In the genomic region with DNA sequence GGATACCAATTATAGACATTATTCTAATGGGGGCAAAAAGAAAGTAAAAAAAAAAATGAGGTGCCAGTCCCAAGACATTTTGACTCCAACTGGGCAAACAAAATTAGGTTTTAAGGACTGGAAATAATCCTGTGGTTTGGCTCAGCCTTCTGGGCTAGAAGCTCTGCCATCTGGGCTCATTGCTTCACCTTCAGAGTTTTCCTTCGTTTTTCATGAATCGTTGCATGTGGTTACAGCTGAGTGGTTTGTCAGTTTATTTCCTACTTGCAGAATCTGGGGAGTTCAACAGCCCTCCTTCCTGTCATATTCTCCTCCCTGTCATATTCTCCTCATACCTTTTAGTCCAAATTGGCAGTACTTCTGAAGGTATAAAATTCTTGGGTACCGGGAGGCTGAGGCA, we compare ENCODE assay signal across 27 cellular contexts. TPM values are rescaled to one million over a fixed set of nuclear protein-coding genes. Genes with fewer than 3 reads are reported as not detected.
A peak's percentile ranks its signal among the peaks of the same experiment; 100 is the strongest.
DNase-seq lines count a peak whose midpoint lies in the region; ATAC-seq, FAIRE-seq and TF ChIP-seq lines count a peak whose summit lies in the region.
"Had no signal": no experiment of that assay in that cellular context is flagged by ENCODE, and none has a peak within 500 bp of the region (broad histone marks: within the 10 kb centered on the region; RNA-seq: fewer than 3 reads in every experiment).

No MANE protein-coding gene starts in this region.

- 86% methylated on average over 3 of the region's 3 CpGs for WGBS in esophagus muscularis mucosa
- 66 to 84% methylated on average over 3 of the region's 3 CpGs for WGBS in pancreas, 2 donors

- no peaks in the 10 kb centered on the region for H3K4me1 Mint-ChIP-seq in activated CD4-positive, alpha-beta memory T cell treated with anti-CD3 and anti-CD28 coated beads, Interleukin-2, amount 10 ng/mL, durations not matched to agents 7 days and 5 days
- peaks cover 0 to 8% (median under 1%) of the 10 kb centered on the region in 4 donors for H3K4me1 Mint-ChIP-seq in CD4-positive, alpha-beta memory T cell
- H3K4me1 Mint-ChIP-seq: activated CD4-positive, alpha-beta T cell treated with anti-CD3 and anti-CD28 coated beads, Interleukin-2, amount 10 ng/mL, durations not matched to agents 24 days and 14 days had no signal

- no peak for TF ChIP-seq POLR2A in NB4 (IDR thresholded peaks at IDR 0.05; ENCODE audit: extremely low read depth, insufficient read length)
- no peak for TF ChIP-seq POLR2A in esophagus muscularis mucosa (IDR thresholded peaks at IDR 0.05; ENCODE audit: low read depth)

- ATAC-seq in pancreas: no peak
- ATAC-seq: left ventricle myocardium superior; stimulated activated effector memory CD8-positive, alpha-beta T cell treated with anti-CD3 and anti-CD28 coated beads, Interleukin-12 subunit alpha, Interleukin-12 subunit beta, amount 100 ng/mL, for 72 hours had no signal

- no peak overlapping the region for H3K27ac Mint-ChIP-seq in activated CD4-positive, alpha-beta memory T cell treated with anti-CD3 and anti-CD28 coated beads, Interleukin-2, amount 10 ng/mL, durations not matched to agents 7 days and 5 days
- H3K27ac Mint-ChIP-seq in CD4-positive, alpha-beta memory T cell: no peak overlapping the region
- H3K27ac Mint-ChIP-seq: activated CD4-positive, alpha-beta T cell treated with anti-CD3 and anti-CD28 coated beads, Interleukin-2, amount 10 ng/mL, durations not matched to agents 24 days and 14 days; activated T-helper 2 cell treated with anti-CD3 and anti-CD28 coated beads, Interferon-gamma antibody, Interleukin-2, Interleukin-4, amounts not matched to agents 10 μg/mL and 5 μg/mL and 100 μg/mL, durations not matched to agents 14 hours and 24 hours and 36 hours; CD8-positive, alpha-beta memory T cell; immature natural killer cell; stimulated activated effector memory CD8-positive, alpha-beta T cell treated with anti-CD3 and anti-CD28 coated beads, Interleukin-12 subunit alpha, Interleukin-12 subunit beta, amount 100 ng/mL, for 72 hours had no signal

- peaks cover 34% of the 10 kb centered on the region for H3K27me3 Mint-ChIP-seq in activated CD4-positive, alpha-beta memory T cell treated with anti-CD3 and anti-CD28 coated beads, Interleukin-2, amount 10 ng/mL, durations not matched to agents 7 days and 5 days
- peaks cover 6 to 14% of the 10 kb centered on the region in 2 donors for H3K27me3 Mint-ChIP-seq in CD4-positive, alpha-beta memory T cell

- CTCF ChIA-PET in activated CD4-positive, alpha-beta memory T cell treated with anti-CD3 and anti-CD28 coated beads, Interleukin-2, amount 10 ng/mL, durations not matched to agents 7 days and 5 days (lab: Charles Lee): interaction anchor here (0.6 kb wide), 1 partner anchor 18 kb away, joined by 3 read pairs; no protein-coding TSS in a partner anchor
- CTCF ChIA-PET in CD4-positive, alpha-beta memory T cell (lab: Charles Lee; ENCODE audit: partially characterized antibody): no interaction called here

- no peak for FAIRE-seq in pancreas (lab: Jason Lieb, UNC)
- FAIRE-seq: bronchial epithelial cell had no signal

- H3K4me1 ChIP-seq in esophagus muscularis mucosa (no peaks in the 10 kb centered on the region), pancreas (no peaks in the 10 kb centered on the region)
- no peaks in the 10 kb centered on the region for H3K4me1 ChIP-seq in CD4-positive, alpha-beta memory T cell (ENCODE audit: insufficient read depth, low read length)
- H3K4me1 ChIP-seq: adrenal gland had no signal

- POLR2A ChIA-PET in activated CD4-positive, alpha-beta memory T cell treated with anti-CD3 and anti-CD28 coated beads, Interleukin-2, amount 10 ng/mL, durations not matched to agents 7 days and 5 days (lab: Charles Lee): no interaction called here
- POLR2A ChIA-PET in CD4-positive, alpha-beta memory T cell (lab: Charles Lee; ENCODE audit: partially characterized antibody): no interaction called here

- no peak overlapping the region for H3K4me3 Mint-ChIP-seq in activated CD4-positive, alpha-beta memory T cell treated with anti-CD3 and anti-CD28 coated beads, Interleukin-2, amount 10 ng/mL, durations not matched to agents 7 days and 5 days
- H3K4me3 Mint-ChIP-seq in CD4-positive, alpha-beta memory T cell: no peak overlapping the region
- H3K4me3 Mint-ChIP-seq: activated CD4-positive, alpha-beta T cell treated with anti-CD3 and anti-CD28 coated beads, Interleukin-2, amount 10 ng/mL, durations not matched to agents 24 days and 14 days; CD8-positive, alpha-beta memory T cell; immature natural killer cell; stimulated activated effector memory CD8-positive, alpha-beta T cell treated with anti-CD3 and anti-CD28 coated beads, Interleukin-12 subunit alpha, Interleukin-12 subunit beta, amount 100 ng/mL, for 72 hours had no signal

- no peaks in the 10 kb centered on the region for H3K9me3 ChIP-seq in esophagus muscularis mucosa
- H3K9me3 ChIP-seq in CD4-positive, alpha-beta memory T cell (ENCODE audit: control insufficient read depth in 1 of 2, low read length in 2 of 2): no peaks in the 10 kb centered on the region
- no peaks in the 10 kb centered on the region for H3K9me3 ChIP-seq in pancreas
- H3K9me3 ChIP-seq: adrenal gland had no signal

- H3K27me3 ChIP-seq in esophagus muscularis mucosa (no peaks in the 10 kb centered on the region), pancreas (no peaks in the 10 kb centered on the region)
- H3K27me3 ChIP-seq in CD4-positive, alpha-beta memory T cell (ENCODE audit: insufficient read depth, low read length): no peaks in the 10 kb centered on the region
- H3K27me3 ChIP-seq: adrenal gland had no signal

- no peak overlapping the region for H3K4me3 ChIP-seq in AG10803 (ENCODE audit: low read length)
- no peak overlapping the region for H3K4me3 ChIP-seq in NB4 (ENCODE audit: low read depth, low read length)
- H3K4me3 ChIP-seq in esophagus muscularis mucosa: no peak overlapping the region
- H3K4me3 ChIP-seq in CD4-positive, alpha-beta memory T cell (ENCODE audit: low read length in 2 of 2): no peak overlapping the region
- no peak overlapping the region for H3K4me3 ChIP-seq in pancreas
- H3K4me3 ChIP-seq: adrenal gland had no signal

- H3K36me3 ChIP-seq in esophagus muscularis mucosa: no peaks in the 10 kb centered on the region
- H3K36me3 ChIP-seq in CD4-positive, alpha-beta memory T cell (ENCODE audit: insufficient read depth, low read length): no peaks in the 10 kb centered on the region
- H3K36me3 ChIP-seq in pancreas: no peaks in the 10 kb centered on the region
- H3K36me3 ChIP-seq: adrenal gland had no signal

- no peak for TF ChIP-seq CTCF in AG10803 (conservative IDR thresholded peaks at IDR 0.05; ENCODE audit: low read length)
- no peak for TF ChIP-seq CTCF in NB4 (IDR thresholded peaks at IDR 0.05; ENCODE audit: low read depth, low read length)
- TF ChIP-seq CTCF in esophagus muscularis mucosa (IDR thresholded peaks at IDR 0.05): no peak
- TF ChIP-seq CTCF in pancreas (IDR thresholded peaks at IDR 0.05): no peak

- peak; percentile 62 for DNase-seq in AG10803 (ENCODE audit: low read depth)
- peak; percentile 25 for DNase-seq in GM04504 (ENCODE audit: low read depth)
- DNase-seq in NB4 (ENCODE audit: low read depth): peak; percentile 67
- peak; percentile 57 for DNase-seq in esophagus muscularis mucosa (ENCODE audit: extremely low spot score)
- no peak for DNase-seq in activated CD4-positive, alpha-beta memory T cell treated with anti-CD3 and anti-CD28 coated beads, Interleukin-2, amount 10 ng/mL, durations not matched to agents 7 days and 5 days
- no peak for DNase-seq in CD4-positive, alpha-beta memory T cell
- DNase-seq in pancreas: no peak
- no peak for DNase-seq in activated gamma-delta T cell (lab: John Stamatoyannopoulos, UW)
- DNase-seq: adrenal gland; CD8-positive, alpha-beta memory T cell; cortex of kidney; HCEC 1CT; immature natural killer cell; left ventricle myocardium superior; NCI-H187; NCI-H446 treated with DMSO at 0.1 percent for 48 hours; SHP77 treated with DMSO at 0.1 percent for 48 hours had no signal

- no peaks in the 10 kb centered on the region for H3K36me3 Mint-ChIP-seq in activated CD4-positive, alpha-beta memory T cell treated with anti-CD3 and anti-CD28 coated beads, Interleukin-2, amount 10 ng/mL, durations not matched to agents 7 days and 5 days (ENCODE audit: low read depth)
- H3K36me3 Mint-ChIP-seq in CD4-positive, alpha-beta memory T cell: no peaks in the 10 kb centered on the region
- H3K36me3 Mint-ChIP-seq: CD8-positive, alpha-beta memory T cell; immature natural killer cell; stimulated activated effector memory CD8-positive, alpha-beta T cell treated with anti-CD3 and anti-CD28 coated beads, Interleukin-12 subunit alpha, Interleukin-12 subunit beta, amount 100 ng/mL, for 72 hours had no signal

- H3K27ac ChIP-seq in esophagus muscularis mucosa (replicated peaks in 1 of 4) (no peak overlapping the region), pancreas (no peak overlapping the region)
- H3K27ac ChIP-seq in CD4-positive, alpha-beta memory T cell (ENCODE audit: low read depth, low read length): no peak overlapping the region
- H3K27ac ChIP-seq: adrenal gland had no signal

- intact Hi-C loops in esophagus muscularis mucosa (cut with DNase I): no loop called here
- intact Hi-C loops in CD4-positive, alpha-beta memory T cell (cut with micrococcal nuclease): no loop called here
- intact Hi-C loops in pancreas (cut with DNase I): no loop called here

- TF ChIP-seq EP300 in esophagus muscularis mucosa (IDR thresholded peaks at IDR 0.05): no peak

- H3K9me3 Mint-ChIP-seq in activated CD4-positive, alpha-beta memory T cell treated with anti-CD3 and anti-CD28 coated beads, Interleukin-2, amount 10 ng/mL, durations not matched to agents 7 days and 5 days: no peaks in the 10 kb centered on the region
- H3K9me3 Mint-ChIP-seq in CD4-positive, alpha-beta memory T cell: no peaks in the 10 kb centered on the region
- H3K9me3 Mint-ChIP-seq: activated CD4-positive, alpha-beta T cell treated with anti-CD3 and anti-CD28 coated beads, Interleukin-2, amount 10 ng/mL, durations not matched to agents 24 days and 14 days; activated T-helper 2 cell treated with anti-CD3 and anti-CD28 coated beads, Interferon-gamma antibody, Interleukin-2, Interleukin-4, amounts not matched to agents 10 μg/mL and 5 μg/mL and 100 μg/mL, durations not matched to agents 14 hours and 24 hours and 36 hours; stimulated activated effector memory CD8-positive, alpha-beta T cell treated with anti-CD3 and anti-CD28 coated beads, Interleukin-12 subunit alpha, Interleukin-12 subunit beta, amount 100 ng/mL, for 72 hours had no signal

RNA-seq across cellular contexts. Expression of a gene that starts 12.0 kb away (rescaled TPM):
- total RNA-seq in esophagus muscularis mucosa: not detected
- under 1 TPM; 0.15 to 0.18 TPM for total RNA-seq in activated CD4-positive, alpha-beta memory T cell treated with anti-CD3 and anti-CD28 coated beads, Interleukin-2, amount 10 ng/mL, durations not matched to agents 7 days and 5 days
- not detected for total RNA-seq in CD4-positive, alpha-beta memory T cell
- under 1 TPM in 1 of 2 donors, not detected in 1; 0.17 TPM for polyA plus RNA-seq in CD4-positive, alpha-beta memory T cell
- under 1 TPM in 1 of 6 donors, not detected in 5; 0.06 TPM for total RNA-seq in pancreas
- under 1 TPM in 1 of 2 donors, not detected in 1; 0.07 TPM for polyA plus RNA-seq in pancreas
- total RNA-seq: activated CD4-positive, alpha-beta T cell treated with anti-CD3 and anti-CD28 coated beads, Interleukin-2, amount 10 ng/mL, durations not matched to agents 24 days and 14 days; activated T-helper 2 cell treated with anti-CD3 and anti-CD28 coated beads, Interferon-gamma antibody, Interleukin-2, Interleukin-4, amounts not matched to agents 10 μg/mL and 5 μg/mL and 100 μg/mL, durations not matched to agents 14 hours and 24 hours and 36 hours; bronchial epithelial cell; CD8-positive, alpha-beta memory T cell; left ventricle myocardium superior; MCF 10A; mononuclear cell; posterior vena cava; temporal lobe had no signal
- polyA plus RNA-seq: AG04450, neural cell had no signal

Comparison
In these comparisons a context has a peak if more than half of its experiments do, and no peak if none do; other contexts are left out.
1. DNase-seq: peak in AG10803 (single experiment), GM04504 (single experiment), NB4 (single experiment) and esophagus muscularis mucosa (single experiment); none in activated CD4-positive, alpha-beta memory T cell treated with anti-CD3 and anti-CD28 coated beads, Interleukin-2, amount 10 ng/mL, durations not matched to agents 7 days and 5 days (single experiment), CD4-positive, alpha-beta memory T cell (0 of 5), pancreas (0 of 6) and activated gamma-delta T cell (single experiment).